Comparison of ENCODE assay signal across 1 cellular context in the genomic region with DNA sequence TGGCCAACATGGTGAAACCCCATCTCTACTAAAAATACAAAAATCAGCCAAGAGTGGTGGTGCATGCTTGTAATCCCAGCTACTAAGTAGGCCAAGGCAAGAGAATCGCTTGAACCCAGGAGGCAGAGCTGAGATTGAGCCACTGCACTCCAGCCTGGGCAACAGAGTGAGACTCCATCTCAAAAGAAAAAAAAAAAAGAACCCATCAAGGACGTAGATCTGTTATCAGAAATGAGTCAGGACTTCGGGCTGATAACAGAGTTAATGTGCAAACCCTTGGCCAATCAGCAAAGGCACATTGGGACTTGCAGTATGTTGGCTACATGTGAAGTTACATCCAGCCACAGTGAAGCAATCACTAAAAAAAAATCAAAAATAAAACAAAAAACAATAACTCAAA.
A peak's percentile ranks its signal among the peaks of the same experiment; 100 is the strongest.
TF ChIP-seq lines count a peak whose summit lies in the region.

No MANE protein-coding gene starts in this region.

TF ChIP-seq in K562, 482 proteins besides CTCF, POLR2A, EP300 and RAD21 (continues in another document):
- peak; percentile 65 for TF ChIP-seq ARID1B (IDR thresholded peaks at IDR 0.05)
- TF ChIP-seq CTBP1 (IDR thresholded peaks at IDR 0.05; ENCODE audit: borderline replicate concordance): no peak
- no peak for TF ChIP-seq ZC3H11A (IDR thresholded peaks at IDR 0.05; ENCODE audit: low read depth, low read length)
- no peak for TF ChIP-seq PCBP2 (IDR thresholded peaks at IDR 0.05; ENCODE audit: low read depth, low read length, poor library complexity, severe bottlenecking)
- TF ChIP-seq DMBX1 (CRISPR knock-in tag; IDR thresholded peaks at IDR 0.05; ENCODE audit: borderline replicate concordance): no peak
- no peak for TF ChIP-seq DDX20 (tag; IDR thresholded peaks at IDR 0.05; ENCODE audit: low read depth)
- no peak for TF ChIP-seq RBM15 (IDR thresholded peaks at IDR 0.05; ENCODE audit: insufficient read depth, low read length)
- TF ChIP-seq DIDO1 (tag; IDR thresholded peaks at IDR 0.05; ENCODE audit: low read depth): no peak
- peak; percentile 60; the same call in 1 of the 2 replicates for TF ChIP-seq ZNF384 (IDR thresholded peaks at IDR 0.05; ENCODE audit: low read depth, low read length)
- 0 out of 2 replicates have a peak, but pooled peaks have one; percentile 7 for TF ChIP-seq ZNF121 (CRISPR knock-in tag; conservative IDR thresholded peaks at IDR 0.05)
- TF ChIP-seq, protein P1, sequence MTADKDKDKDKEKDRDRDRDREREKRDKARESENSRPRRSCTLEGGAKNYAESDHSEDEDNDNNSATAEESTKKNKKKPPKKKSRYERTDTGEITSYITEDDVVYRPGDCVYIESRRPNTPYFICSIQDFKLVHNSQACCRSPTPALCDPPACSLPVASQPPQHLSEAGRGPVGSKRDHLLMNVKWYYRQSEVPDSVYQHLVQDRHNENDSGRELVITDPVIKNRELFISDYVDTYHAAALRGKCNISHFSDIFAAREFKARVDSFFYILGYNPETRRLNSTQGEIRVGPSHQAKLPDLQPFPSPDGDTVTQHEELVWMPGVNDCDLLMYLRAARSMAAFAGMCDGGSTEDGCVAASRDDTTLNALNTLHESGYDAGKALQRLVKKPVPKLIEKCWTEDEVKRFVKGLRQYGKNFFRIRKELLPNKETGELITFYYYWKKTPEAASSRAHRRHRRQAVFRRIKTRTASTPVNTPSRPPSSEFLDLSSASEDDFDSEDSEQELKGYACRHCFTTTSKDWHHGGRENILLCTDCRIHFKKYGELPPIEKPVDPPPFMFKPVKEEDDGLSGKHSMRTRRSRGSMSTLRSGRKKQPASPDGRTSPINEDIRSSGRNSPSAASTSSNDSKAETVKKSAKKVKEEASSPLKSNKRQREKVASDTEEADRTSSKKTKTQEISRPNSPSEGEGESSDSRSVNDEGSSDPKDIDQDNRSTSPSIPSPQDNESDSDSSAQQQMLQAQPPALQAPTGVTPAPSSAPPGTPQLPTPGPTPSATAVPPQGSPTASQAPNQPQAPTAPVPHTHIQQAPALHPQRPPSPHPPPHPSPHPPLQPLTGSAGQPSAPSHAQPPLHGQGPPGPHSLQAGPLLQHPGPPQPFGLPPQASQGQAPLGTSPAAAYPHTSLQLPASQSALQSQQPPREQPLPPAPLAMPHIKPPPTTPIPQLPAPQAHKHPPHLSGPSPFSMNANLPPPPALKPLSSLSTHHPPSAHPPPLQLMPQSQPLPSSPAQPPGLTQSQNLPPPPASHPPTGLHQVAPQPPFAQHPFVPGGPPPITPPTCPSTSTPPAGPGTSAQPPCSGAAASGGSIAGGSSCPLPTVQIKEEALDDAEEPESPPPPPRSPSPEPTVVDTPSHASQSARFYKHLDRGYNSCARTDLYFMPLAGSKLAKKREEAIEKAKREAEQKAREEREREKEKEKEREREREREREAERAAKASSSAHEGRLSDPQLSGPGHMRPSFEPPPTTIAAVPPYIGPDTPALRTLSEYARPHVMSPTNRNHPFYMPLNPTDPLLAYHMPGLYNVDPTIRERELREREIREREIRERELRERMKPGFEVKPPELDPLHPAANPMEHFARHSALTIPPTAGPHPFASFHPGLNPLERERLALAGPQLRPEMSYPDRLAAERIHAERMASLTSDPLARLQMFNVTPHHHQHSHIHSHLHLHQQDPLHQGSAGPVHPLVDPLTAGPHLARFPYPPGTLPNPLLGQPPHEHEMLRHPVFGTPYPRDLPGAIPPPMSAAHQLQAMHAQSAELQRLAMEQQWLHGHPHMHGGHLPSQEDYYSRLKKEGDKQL (CRISPR knock-in tag; IDR thresholded peaks at IDR 0.05; ENCODE audit: borderline replicate concordance): no peak
- TF ChIP-seq ARID2 (IDR thresholded peaks at IDR 0.05): no peak
- TF ChIP-seq ZNF3 (CRISPR knock-in tag; IDR thresholded peaks at IDR 0.05): no peak
- TF ChIP-seq FOXP1 (CRISPR knock-in tag; IDR thresholded peaks at IDR 0.05): no peak
- peak; percentile 74 for TF ChIP-seq DPF2 (IDR thresholded peaks at IDR 0.05)
- peak; percentile 85 for TF ChIP-seq JUND (IDR thresholded peaks at IDR 0.05; ENCODE audit: borderline replicate concordance, low read depth, low read length)
- peak; percentile 63; the same call in 1 of the 3 replicates for TF ChIP-seq JUND (tag; IDR thresholded peaks at IDR 0.05; ENCODE audit: borderline replicate concordance, low read depth, low read length)
- TF ChIP-seq HDAC6 (IDR thresholded peaks at IDR 0.05; ENCODE audit: low read depth, low read length): no peak
- no peak for TF ChIP-seq ZZZ3 (IDR thresholded peaks at IDR 0.05)
- TF ChIP-seq RBM39 (optimal IDR thresholded peaks at IDR 0.05; ENCODE audit: low read depth, low read length): no peak
- no peak for TF ChIP-seq SAFB (IDR thresholded peaks at IDR 0.05; ENCODE audit: borderline replicate concordance, low read depth, low read length)
- TF ChIP-seq ZNF586 (CRISPR knock-in tag; conservative IDR thresholded peaks at IDR 0.05): no peak
- no peak for TF ChIP-seq RNF2 (IDR thresholded peaks at IDR 0.05)
- TF ChIP-seq ZNF24 (IDR thresholded peaks at IDR 0.05): no peak
- TF ChIP-seq, protein P2, sequence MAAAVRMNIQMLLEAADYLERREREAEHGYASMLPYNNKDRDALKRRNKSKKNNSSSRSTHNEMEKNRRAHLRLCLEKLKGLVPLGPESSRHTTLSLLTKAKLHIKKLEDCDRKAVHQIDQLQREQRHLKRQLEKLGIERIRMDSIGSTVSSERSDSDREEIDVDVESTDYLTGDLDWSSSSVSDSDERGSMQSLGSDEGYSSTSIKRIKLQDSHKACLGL (CRISPR knock-in tag; IDR thresholded peaks at IDR 0.05; ENCODE audit: borderline replicate concordance, poor library complexity, severe bottlenecking): no peak
- TF ChIP-seq SMARCA4 (IDR thresholded peaks at IDR 0.05): peak; percentile 72
- no peak for TF ChIP-seq CEBPG (CRISPR knock-in tag; IDR thresholded peaks at IDR 0.05)
- peak; percentile 71 to 80 for TF ChIP-seq CEBPG (tag; conservative IDR thresholded peaks at IDR 0.05 in 1 of 2, IDR thresholded peaks at IDR 0.05 in 1 of 2)
- TF ChIP-seq XRCC5 (IDR thresholded peaks at IDR 0.05; ENCODE audit: low read depth, low read length): no peak
- peak; percentile 84 for TF ChIP-seq SMARCE1 (IDR thresholded peaks at IDR 0.05)
- no peak for TF ChIP-seq COPS2 (conservative IDR thresholded peaks at IDR 0.05)
- no peak for TF ChIP-seq FUS (optimal IDR thresholded peaks at IDR 0.05; ENCODE audit: low read depth, low read length)
- peak; percentile 75 for TF ChIP-seq CXXC5 (CRISPR knock-in tag; IDR thresholded peaks at IDR 0.05)
- TF ChIP-seq, protein P3, sequence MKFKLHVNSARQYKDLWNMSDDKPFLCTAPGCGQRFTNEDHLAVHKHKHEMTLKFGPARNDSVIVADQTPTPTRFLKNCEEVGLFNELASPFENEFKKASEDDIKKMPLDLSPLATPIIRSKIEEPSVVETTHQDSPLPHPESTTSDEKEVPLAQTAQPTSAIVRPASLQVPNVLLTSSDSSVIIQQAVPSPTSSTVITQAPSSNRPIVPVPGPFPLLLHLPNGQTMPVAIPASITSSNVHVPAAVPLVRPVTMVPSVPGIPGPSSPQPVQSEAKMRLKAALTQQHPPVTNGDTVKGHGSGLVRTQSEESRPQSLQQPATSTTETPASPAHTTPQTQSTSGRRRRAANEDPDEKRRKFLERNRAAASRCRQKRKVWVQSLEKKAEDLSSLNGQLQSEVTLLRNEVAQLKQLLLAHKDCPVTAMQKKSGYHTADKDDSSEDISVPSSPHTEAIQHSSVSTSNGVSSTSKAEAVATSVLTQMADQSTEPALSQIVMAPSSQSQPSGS (CRISPR knock-in tag; IDR thresholded peaks at IDR 0.05): no peak
- TF ChIP-seq BCOR (IDR thresholded peaks at IDR 0.05): peak; percentile 46; the same call in 1 of the 2 replicates
- no peak for TF ChIP-seq CHD1 (IDR thresholded peaks at IDR 0.05; ENCODE audit: low read length)
- TF ChIP-seq TEAD2 (tag; IDR thresholded peaks at IDR 0.05): no peak
- peak; percentile 94 for TF ChIP-seq FOSL1 (tag; conservative IDR thresholded peaks at IDR 0.05)
- no peak for TF ChIP-seq GABPB1 (CRISPR knock-in tag; IDR thresholded peaks at IDR 0.05)
- no peak for TF ChIP-seq ZNF217 (CRISPR knock-in tag; IDR thresholded peaks at IDR 0.05)
- no peak for TF ChIP-seq HDAC8 (tag; IDR thresholded peaks at IDR 0.05)
- no peak for TF ChIP-seq LARP7 (IDR thresholded peaks at IDR 0.05)
- no peak for TF ChIP-seq HOXB6 (CRISPR knock-in tag; IDR thresholded peaks at IDR 0.05; ENCODE audit: borderline replicate concordance)
- no peak for TF ChIP-seq MEIS2 (IDR thresholded peaks at IDR 0.05; ENCODE audit: partially characterized antibody)
- TF ChIP-seq, protein P4, sequence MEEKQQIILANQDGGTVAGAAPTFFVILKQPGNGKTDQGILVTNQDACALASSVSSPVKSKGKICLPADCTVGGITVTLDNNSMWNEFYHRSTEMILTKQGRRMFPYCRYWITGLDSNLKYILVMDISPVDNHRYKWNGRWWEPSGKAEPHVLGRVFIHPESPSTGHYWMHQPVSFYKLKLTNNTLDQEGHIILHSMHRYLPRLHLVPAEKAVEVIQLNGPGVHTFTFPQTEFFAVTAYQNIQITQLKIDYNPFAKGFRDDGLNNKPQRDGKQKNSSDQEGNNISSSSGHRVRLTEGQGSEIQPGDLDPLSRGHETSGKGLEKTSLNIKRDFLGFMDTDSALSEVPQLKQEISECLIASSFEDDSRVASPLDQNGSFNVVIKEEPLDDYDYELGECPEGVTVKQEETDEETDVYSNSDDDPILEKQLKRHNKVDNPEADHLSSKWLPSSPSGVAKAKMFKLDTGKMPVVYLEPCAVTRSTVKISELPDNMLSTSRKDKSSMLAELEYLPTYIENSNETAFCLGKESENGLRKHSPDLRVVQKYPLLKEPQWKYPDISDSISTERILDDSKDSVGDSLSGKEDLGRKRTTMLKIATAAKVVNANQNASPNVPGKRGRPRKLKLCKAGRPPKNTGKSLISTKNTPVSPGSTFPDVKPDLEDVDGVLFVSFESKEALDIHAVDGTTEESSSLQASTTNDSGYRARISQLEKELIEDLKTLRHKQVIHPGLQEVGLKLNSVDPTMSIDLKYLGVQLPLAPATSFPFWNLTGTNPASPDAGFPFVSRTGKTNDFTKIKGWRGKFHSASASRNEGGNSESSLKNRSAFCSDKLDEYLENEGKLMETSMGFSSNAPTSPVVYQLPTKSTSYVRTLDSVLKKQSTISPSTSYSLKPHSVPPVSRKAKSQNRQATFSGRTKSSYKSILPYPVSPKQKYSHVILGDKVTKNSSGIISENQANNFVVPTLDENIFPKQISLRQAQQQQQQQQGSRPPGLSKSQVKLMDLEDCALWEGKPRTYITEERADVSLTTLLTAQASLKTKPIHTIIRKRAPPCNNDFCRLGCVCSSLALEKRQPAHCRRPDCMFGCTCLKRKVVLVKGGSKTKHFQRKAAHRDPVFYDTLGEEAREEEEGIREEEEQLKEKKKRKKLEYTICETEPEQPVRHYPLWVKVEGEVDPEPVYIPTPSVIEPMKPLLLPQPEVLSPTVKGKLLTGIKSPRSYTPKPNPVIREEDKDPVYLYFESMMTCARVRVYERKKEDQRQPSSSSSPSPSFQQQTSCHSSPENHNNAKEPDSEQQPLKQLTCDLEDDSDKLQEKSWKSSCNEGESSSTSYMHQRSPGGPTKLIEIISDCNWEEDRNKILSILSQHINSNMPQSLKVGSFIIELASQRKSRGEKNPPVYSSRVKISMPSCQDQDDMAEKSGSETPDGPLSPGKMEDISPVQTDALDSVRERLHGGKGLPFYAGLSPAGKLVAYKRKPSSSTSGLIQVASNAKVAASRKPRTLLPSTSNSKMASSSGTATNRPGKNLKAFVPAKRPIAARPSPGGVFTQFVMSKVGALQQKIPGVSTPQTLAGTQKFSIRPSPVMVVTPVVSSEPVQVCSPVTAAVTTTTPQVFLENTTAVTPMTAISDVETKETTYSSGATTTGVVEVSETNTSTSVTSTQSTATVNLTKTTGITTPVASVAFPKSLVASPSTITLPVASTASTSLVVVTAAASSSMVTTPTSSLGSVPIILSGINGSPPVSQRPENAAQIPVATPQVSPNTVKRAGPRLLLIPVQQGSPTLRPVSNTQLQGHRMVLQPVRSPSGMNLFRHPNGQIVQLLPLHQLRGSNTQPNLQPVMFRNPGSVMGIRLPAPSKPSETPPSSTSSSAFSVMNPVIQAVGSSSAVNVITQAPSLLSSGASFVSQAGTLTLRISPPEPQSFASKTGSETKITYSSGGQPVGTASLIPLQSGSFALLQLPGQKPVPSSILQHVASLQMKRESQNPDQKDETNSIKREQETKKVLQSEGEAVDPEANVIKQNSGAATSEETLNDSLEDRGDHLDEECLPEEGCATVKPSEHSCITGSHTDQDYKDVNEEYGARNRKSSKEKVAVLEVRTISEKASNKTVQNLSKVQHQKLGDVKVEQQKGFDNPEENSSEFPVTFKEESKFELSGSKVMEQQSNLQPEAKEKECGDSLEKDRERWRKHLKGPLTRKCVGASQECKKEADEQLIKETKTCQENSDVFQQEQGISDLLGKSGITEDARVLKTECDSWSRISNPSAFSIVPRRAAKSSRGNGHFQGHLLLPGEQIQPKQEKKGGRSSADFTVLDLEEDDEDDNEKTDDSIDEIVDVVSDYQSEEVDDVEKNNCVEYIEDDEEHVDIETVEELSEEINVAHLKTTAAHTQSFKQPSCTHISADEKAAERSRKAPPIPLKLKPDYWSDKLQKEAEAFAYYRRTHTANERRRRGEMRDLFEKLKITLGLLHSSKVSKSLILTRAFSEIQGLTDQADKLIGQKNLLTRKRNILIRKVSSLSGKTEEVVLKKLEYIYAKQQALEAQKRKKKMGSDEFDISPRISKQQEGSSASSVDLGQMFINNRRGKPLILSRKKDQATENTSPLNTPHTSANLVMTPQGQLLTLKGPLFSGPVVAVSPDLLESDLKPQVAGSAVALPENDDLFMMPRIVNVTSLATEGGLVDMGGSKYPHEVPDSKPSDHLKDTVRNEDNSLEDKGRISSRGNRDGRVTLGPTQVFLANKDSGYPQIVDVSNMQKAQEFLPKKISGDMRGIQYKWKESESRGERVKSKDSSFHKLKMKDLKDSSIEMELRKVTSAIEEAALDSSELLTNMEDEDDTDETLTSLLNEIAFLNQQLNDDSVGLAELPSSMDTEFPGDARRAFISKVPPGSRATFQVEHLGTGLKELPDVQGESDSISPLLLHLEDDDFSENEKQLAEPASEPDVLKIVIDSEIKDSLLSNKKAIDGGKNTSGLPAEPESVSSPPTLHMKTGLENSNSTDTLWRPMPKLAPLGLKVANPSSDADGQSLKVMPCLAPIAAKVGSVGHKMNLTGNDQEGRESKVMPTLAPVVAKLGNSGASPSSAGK (IDR thresholded peaks at IDR 0.05): no peak
- no peak for TF ChIP-seq ZFP1 (CRISPR knock-in tag; IDR thresholded peaks at IDR 0.05)
- TF ChIP-seq ZNF143 (CRISPR knock-in tag; IDR thresholded peaks at IDR 0.05): no peak
- no peak for TF ChIP-seq KDM4B (IDR thresholded peaks at IDR 0.05; ENCODE audit: borderline replicate concordance in 2 of 2, low read depth in 1 of 2)
- TF ChIP-seq, protein P5, sequence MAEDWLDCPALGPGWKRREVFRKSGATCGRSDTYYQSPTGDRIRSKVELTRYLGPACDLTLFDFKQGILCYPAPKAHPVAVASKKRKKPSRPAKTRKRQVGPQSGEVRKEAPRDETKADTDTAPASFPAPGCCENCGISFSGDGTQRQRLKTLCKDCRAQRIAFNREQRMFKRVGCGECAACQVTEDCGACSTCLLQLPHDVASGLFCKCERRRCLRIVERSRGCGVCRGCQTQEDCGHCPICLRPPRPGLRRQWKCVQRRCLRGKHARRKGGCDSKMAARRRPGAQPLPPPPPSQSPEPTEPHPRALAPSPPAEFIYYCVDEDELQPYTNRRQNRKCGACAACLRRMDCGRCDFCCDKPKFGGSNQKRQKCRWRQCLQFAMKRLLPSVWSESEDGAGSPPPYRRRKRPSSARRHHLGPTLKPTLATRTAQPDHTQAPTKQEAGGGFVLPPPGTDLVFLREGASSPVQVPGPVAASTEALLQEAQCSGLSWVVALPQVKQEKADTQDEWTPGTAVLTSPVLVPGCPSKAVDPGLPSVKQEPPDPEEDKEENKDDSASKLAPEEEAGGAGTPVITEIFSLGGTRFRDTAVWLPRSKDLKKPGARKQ (CRISPR knock-in tag; IDR thresholded peaks at IDR 0.05): no peak
- TF ChIP-seq CHD2 (IDR thresholded peaks at IDR 0.05; ENCODE audit: low read depth, low read length): no peak
- no peak for TF ChIP-seq SIX5 (IDR thresholded peaks at IDR 0.05; ENCODE audit: borderline replicate concordance in 1 of 2, insufficient read depth in 1 of 2, low read depth in 1 of 2, low read length in 2 of 2)
